2 cellular contexts compared by ENCODE assay signal in the genomic region with DNA sequence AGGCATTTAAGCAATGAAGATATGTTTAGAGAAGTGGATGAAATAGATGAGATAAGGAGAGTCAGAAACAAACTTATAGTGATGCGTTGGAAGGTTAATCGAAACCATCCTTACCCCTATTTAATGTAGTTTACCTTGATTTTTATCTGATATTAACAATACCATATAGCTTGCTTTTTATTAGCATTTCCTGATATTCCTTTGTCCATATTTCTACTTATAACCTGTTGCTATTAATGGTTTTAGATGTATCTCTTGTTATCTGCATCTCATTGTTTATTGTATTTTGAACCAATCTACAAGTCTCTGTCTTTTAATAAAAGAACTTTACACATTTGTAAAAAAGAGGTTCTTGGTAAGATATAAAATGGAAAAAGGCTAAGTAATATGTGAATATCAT.
TF ChIP-seq lines count a peak whose summit lies in the region.

No MANE protein-coding gene starts in this region.

TF ChIP-seq in IMR-90, 13 proteins besides CTCF, POLR2A, EP300 and RAD21:
- TF ChIP-seq, protein P1, sequence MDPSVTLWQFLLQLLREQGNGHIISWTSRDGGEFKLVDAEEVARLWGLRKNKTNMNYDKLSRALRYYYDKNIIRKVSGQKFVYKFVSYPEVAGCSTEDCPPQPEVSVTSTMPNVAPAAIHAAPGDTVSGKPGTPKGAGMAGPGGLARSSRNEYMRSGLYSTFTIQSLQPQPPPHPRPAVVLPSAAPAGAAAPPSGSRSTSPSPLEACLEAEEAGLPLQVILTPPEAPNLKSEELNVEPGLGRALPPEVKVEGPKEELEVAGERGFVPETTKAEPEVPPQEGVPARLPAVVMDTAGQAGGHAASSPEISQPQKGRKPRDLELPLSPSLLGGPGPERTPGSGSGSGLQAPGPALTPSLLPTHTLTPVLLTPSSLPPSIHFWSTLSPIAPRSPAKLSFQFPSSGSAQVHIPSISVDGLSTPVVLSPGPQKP (IDR thresholded peaks at IDR 0.05; ENCODE audit: borderline replicate concordance, low read depth, low read length) = no peak
- TF ChIP-seq MAFK (IDR thresholded peaks at IDR 0.05; ENCODE audit: low read depth, low read length) = no peak
- no peak for TF ChIP-seq MXI1 (IDR thresholded peaks at IDR 0.05; ENCODE audit: borderline replicate concordance, low read depth, low read length)
- TF ChIP-seq NFE2L2 (IDR thresholded peaks at IDR 0.05; ENCODE audit: low read depth, low read length) = no peak
- TF ChIP-seq RCOR1 (IDR thresholded peaks at IDR 0.05; ENCODE audit: insufficient replicate concordance, low read length) = no peak
- TF ChIP-seq BHLHE40 (IDR thresholded peaks at IDR 0.05; ENCODE audit: low read depth, low read length) = no peak
- TF ChIP-seq FOS (IDR thresholded peaks at IDR 0.05; ENCODE audit: low read depth, low read length) = no peak
- no peak for TF ChIP-seq CHD1 (IDR thresholded peaks at IDR 0.05; ENCODE audit: low read depth, low read length)
- TF ChIP-seq MAZ (IDR thresholded peaks at IDR 0.05; ENCODE audit: borderline replicate concordance, low read depth, low read length) = no peak
- no peak for TF ChIP-seq CEBPB (IDR thresholded peaks at IDR 0.05; ENCODE audit: low read depth, low read length)
- TF ChIP-seq, protein P2, sequence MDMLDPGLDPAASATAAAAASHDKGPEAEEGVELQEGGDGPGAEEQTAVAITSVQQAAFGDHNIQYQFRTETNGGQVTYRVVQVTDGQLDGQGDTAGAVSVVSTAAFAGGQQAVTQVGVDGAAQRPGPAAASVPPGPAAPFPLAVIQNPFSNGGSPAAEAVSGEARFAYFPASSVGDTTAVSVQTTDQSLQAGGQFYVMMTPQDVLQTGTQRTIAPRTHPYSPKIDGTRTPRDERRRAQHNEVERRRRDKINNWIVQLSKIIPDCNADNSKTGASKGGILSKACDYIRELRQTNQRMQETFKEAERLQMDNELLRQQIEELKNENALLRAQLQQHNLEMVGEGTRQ (IDR thresholded peaks at IDR 0.05; ENCODE audit: low read depth, low read length) = no peak

TF ChIP-seq in neural cell, 6 proteins besides CTCF, POLR2A, EP300 and RAD21:
- no peak for TF ChIP-seq POLR2AphosphoS5 (IDR thresholded peaks at IDR 0.05)
- TF ChIP-seq, protein P3, sequence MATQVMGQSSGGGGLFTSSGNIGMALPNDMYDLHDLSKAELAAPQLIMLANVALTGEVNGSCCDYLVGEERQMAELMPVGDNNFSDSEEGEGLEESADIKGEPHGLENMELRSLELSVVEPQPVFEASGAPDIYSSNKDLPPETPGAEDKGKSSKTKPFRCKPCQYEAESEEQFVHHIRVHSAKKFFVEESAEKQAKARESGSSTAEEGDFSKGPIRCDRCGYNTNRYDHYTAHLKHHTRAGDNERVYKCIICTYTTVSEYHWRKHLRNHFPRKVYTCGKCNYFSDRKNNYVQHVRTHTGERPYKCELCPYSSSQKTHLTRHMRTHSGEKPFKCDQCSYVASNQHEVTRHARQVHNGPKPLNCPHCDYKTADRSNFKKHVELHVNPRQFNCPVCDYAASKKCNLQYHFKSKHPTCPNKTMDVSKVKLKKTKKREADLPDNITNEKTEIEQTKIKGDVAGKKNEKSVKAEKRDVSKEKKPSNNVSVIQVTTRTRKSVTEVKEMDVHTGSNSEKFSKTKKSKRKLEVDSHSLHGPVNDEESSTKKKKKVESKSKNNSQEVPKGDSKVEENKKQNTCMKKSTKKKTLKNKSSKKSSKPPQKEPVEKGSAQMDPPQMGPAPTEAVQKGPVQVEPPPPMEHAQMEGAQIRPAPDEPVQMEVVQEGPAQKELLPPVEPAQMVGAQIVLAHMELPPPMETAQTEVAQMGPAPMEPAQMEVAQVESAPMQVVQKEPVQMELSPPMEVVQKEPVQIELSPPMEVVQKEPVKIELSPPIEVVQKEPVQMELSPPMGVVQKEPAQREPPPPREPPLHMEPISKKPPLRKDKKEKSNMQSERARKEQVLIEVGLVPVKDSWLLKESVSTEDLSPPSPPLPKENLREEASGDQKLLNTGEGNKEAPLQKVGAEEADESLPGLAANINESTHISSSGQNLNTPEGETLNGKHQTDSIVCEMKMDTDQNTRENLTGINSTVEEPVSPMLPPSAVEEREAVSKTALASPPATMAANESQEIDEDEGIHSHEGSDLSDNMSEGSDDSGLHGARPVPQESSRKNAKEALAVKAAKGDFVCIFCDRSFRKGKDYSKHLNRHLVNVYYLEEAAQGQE (IDR thresholded peaks at IDR 0.05; ENCODE audit: borderline replicate concordance) = no peak
- TF ChIP-seq TAF1 (IDR thresholded peaks at IDR 0.05; ENCODE audit: low read depth) = no peak
- no peak for TF ChIP-seq EZH2 (IDR thresholded peaks at IDR 0.05; ENCODE audit: borderline replicate concordance, insufficient read depth, low read length, poor library complexity, severe bottlenecking)
- TF ChIP-seq SMC3 (conservative IDR thresholded peaks at IDR 0.05; ENCODE audit: poor library complexity) = no peak
- no peak for TF ChIP-seq MXI1 (conservative IDR thresholded peaks at IDR 0.05; ENCODE audit: poor library complexity, severe bottlenecking)
